In genomic region chr10:24928163-24928562, GRCh38 we compare ENCODE assay signal across 16 cellular contexts. TPM values are rescaled to one million over a fixed set of nuclear protein-coding genes. Genes with fewer than 3 reads are reported as not detected.
DNase-seq lines count a peak whose midpoint lies in the region; ATAC-seq and TF ChIP-seq lines count a peak whose summit lies in the region.
"Had no signal": no experiment of that assay in that cellular context is flagged by ENCODE, and none has a peak within 500 bp of the region (broad histone marks: within the 10 kb centered on the region; RNA-seq: fewer than 3 reads in every experiment).

No MANE protein-coding gene starts in this region.

- TF ChIP-seq CTCF in activated CD8-positive, alpha-beta T cell treated with anti-CD3 and anti-CD28 coated beads for 36 hours (IDR thresholded peaks at IDR 0.05): no peak

- no peak overlapping the region for H2AFZ ChIP-seq in ACC112 (ENCODE audit: low read length, unreplicated experiment)

- no peak overlapping the region for H3K4me3 ChIP-seq in ACC112 (ENCODE audit: low read depth, low read length)
- H3K4me3 ChIP-seq: A549; BLaER1 treated with 17β-estradiol and CSF1 and Interleukin-3, amounts not matched to agents 10 nM and 100 nM had no signal

- H3K36me3 ChIP-seq in ACC112 (ENCODE audit: insufficient read depth, low read length): peaks cover 26% of the 10 kb centered on the region
- H3K36me3 ChIP-seq: BLaER1 treated with 17β-estradiol and CSF1 and Interleukin-3, amounts not matched to agents 10 nM and 100 nM had no signal

- H3K27me3 ChIP-seq in ACC112 (ENCODE audit: insufficient read depth, low read length): no peaks in the 10 kb centered on the region

- H3K36me3 Mint-ChIP-seq in activated CD8-positive, alpha-beta T cell treated with anti-CD3 and anti-CD28 coated beads, Interleukin-2, amount 10 ng/mL, durations not matched to agents 7 days and 5 days (ENCODE audit: low read depth): peaks cover 25% of the 10 kb centered on the region
- peaks cover 15% of the 10 kb centered on the region for H3K36me3 Mint-ChIP-seq in activated CD8-positive, alpha-beta T cell treated with anti-CD3 and anti-CD28 coated beads for 36 hours (ENCODE audit: low read depth)
- H3K36me3 Mint-ChIP-seq in T-cell: peaks cover 15% of the 10 kb centered on the region
- no peaks in the 10 kb centered on the region for H3K36me3 Mint-ChIP-seq in effector memory CD8-positive, alpha-beta T cell (ENCODE audit: insufficient read depth)
- peaks cover 2 to 11% of the 10 kb centered on the region in 2 donors for H3K36me3 Mint-ChIP-seq in stimulated activated naive B cell treated with anti-CD40 and anti-IgM and Interleukin-4, amounts not matched to agents 10 μg/mL and 1 μg/mL and 100 μg/mL, for 72 hours
- H3K36me3 Mint-ChIP-seq: IgD-negative memory B cell had no signal

- DNase-seq in activated CD8-positive, alpha-beta T cell treated with anti-CD3 and anti-CD28 coated beads, Interleukin-2, amount 10 ng/mL, durations not matched to agents 7 days and 5 days: no peak
- no peak for DNase-seq in activated CD8-positive, alpha-beta T cell treated with anti-CD3 and anti-CD28 coated beads for 36 hours
- DNase-seq in T-cell (no peak), UCSD-AML1 (lab: John Stamatoyannopoulos, UW; ENCODE audit: unreplicated experiment) (no peak)
- no peak for DNase-seq in effector memory CD8-positive, alpha-beta T cell
- no peak for DNase-seq in stimulated activated naive B cell treated with anti-CD40 and anti-IgM and Interleukin-4, amounts not matched to agents 10 μg/mL and 1 μg/mL and 100 μg/mL, for 72 hours
- DNase-seq in stimulated activated CD8-positive, alpha-beta memory T cell treated with anti-CD3 and anti-CD28 coated beads, Interleukin-4, amount 100 ng/mL, for 48 hours: no peak
- DNase-seq: DMS79 treated with DMSO at 0.1 percent for 48 hours, GF-D8, H9 had no signal

- H3K4me1 Mint-ChIP-seq in activated CD8-positive, alpha-beta T cell treated with anti-CD3 and anti-CD28 coated beads, Interleukin-2, amount 10 ng/mL, durations not matched to agents 7 days and 5 days (ENCODE audit: low read depth): peaks cover 37% of the 10 kb centered on the region
- H3K4me1 Mint-ChIP-seq in activated CD8-positive, alpha-beta T cell treated with anti-CD3 and anti-CD28 coated beads for 36 hours (ENCODE audit: low read depth): peaks cover 30% of the 10 kb centered on the region
- H3K4me1 Mint-ChIP-seq in T-cell: peaks cover 10 to 23% (median 19%) of the 10 kb centered on the region in 3 donors
- peaks cover 11 to 12% of the 10 kb centered on the region in 2 donors for H3K4me1 Mint-ChIP-seq in effector memory CD8-positive, alpha-beta T cell (ENCODE audit: low read depth in 2 of 2)
- peaks cover 4 to 6% of the 10 kb centered on the region in 2 donors for H3K4me1 Mint-ChIP-seq in stimulated activated naive B cell treated with anti-CD40 and anti-IgM and Interleukin-4, amounts not matched to agents 10 μg/mL and 1 μg/mL and 100 μg/mL, for 72 hours

- CTCF ChIA-PET in activated CD8-positive, alpha-beta T cell treated with anti-CD3 and anti-CD28 coated beads, Interleukin-2, amount 10 ng/mL, durations not matched to agents 7 days and 5 days (lab: Charles Lee): no interaction called here
- CTCF ChIA-PET in activated CD8-positive, alpha-beta T cell treated with anti-CD3 and anti-CD28 coated beads for 36 hours (lab: Charles Lee): no interaction called here
- CTCF ChIA-PET in T-cell (lab: Charles Lee): interaction anchor here in 1 of 2 donors (0.7 kb wide), 1 partner anchor 110 kb away, joined by 3 read pairs; no protein-coding TSS in a partner anchor

- intact Hi-C loops in activated CD8-positive, alpha-beta T cell treated with anti-CD3 and anti-CD28 coated beads for 36 hours (cut with micrococcal nuclease): no loop called here

- no peak for ATAC-seq in activated CD8-positive, alpha-beta T cell treated with anti-CD3 and anti-CD28 coated beads, Interleukin-2, amount 10 ng/mL, durations not matched to agents 7 days and 5 days
- ATAC-seq in activated CD8-positive, alpha-beta T cell treated with anti-CD3 and anti-CD28 coated beads for 36 hours: no peak
- ATAC-seq in T-cell (replicated peaks in 1 of 4): peak in 3 of 4 experiments; percentile 44 to 62 (median 55)
- ATAC-seq in effector memory CD8-positive, alpha-beta T cell (replicated peaks): peak; percentile 27
- ATAC-seq in stimulated activated naive B cell treated with anti-CD40 and anti-IgM and Interleukin-4, amounts not matched to agents 10 μg/mL and 1 μg/mL and 100 μg/mL, for 72 hours (replicated peaks): no peak
- ATAC-seq: A549, HepG2 had no signal

- H3K79me2 ChIP-seq in ACC112 (ENCODE audit: control insufficient read depth, insufficient read depth, low read length, unreplicated experiment): no peaks in the 10 kb centered on the region

- H3K9me3 Mint-ChIP-seq in activated CD8-positive, alpha-beta T cell treated with anti-CD3 and anti-CD28 coated beads, Interleukin-2, amount 10 ng/mL, durations not matched to agents 7 days and 5 days (ENCODE audit: insufficient read depth): peaks cover 13% of the 10 kb centered on the region
- peaks cover 13% of the 10 kb centered on the region for H3K9me3 Mint-ChIP-seq in activated CD8-positive, alpha-beta T cell treated with anti-CD3 and anti-CD28 coated beads for 36 hours
- H3K9me3 Mint-ChIP-seq in T-cell: peaks cover 0 to 19% (median 7%) of the 10 kb centered on the region in 3 donors
- peaks cover 0 to 5% of the 10 kb centered on the region in 2 donors for H3K9me3 Mint-ChIP-seq in effector memory CD8-positive, alpha-beta T cell
- H3K9me3 Mint-ChIP-seq in stimulated activated naive B cell treated with anti-CD40 and anti-IgM and Interleukin-4, amounts not matched to agents 10 μg/mL and 1 μg/mL and 100 μg/mL, for 72 hours: peaks cover 11 to 12% of the 10 kb centered on the region in 2 donors

- peaks cover 25% of the 10 kb centered on the region for H3K4me1 ChIP-seq in ACC112 (ENCODE audit: control insufficient read depth, insufficient read depth, low read length, unreplicated experiment)

- POLR2A ChIA-PET in activated CD8-positive, alpha-beta T cell treated with anti-CD3 and anti-CD28 coated beads, Interleukin-2, amount 10 ng/mL, durations not matched to agents 7 days and 5 days (lab: Charles Lee): no interaction called here
- POLR2A ChIA-PET in activated CD8-positive, alpha-beta T cell treated with anti-CD3 and anti-CD28 coated beads for 36 hours (lab: Charles Lee): no interaction called here
- POLR2A ChIA-PET in T-cell (lab: Charles Lee): no interaction called here

- peak overlapping the region; percentile 47 for H3K27ac Mint-ChIP-seq in activated CD8-positive, alpha-beta T cell treated with anti-CD3 and anti-CD28 coated beads, Interleukin-2, amount 10 ng/mL, durations not matched to agents 7 days and 5 days
- H3K27ac Mint-ChIP-seq in activated CD8-positive, alpha-beta T cell treated with anti-CD3 and anti-CD28 coated beads for 36 hours: no peak overlapping the region
- H3K27ac Mint-ChIP-seq in T-cell: peak overlapping the region in 1 of 2 donors; percentile 44
- peak overlapping the region; percentile 4 to 64 for H3K27ac Mint-ChIP-seq in effector memory CD8-positive, alpha-beta T cell
- no peak overlapping the region for H3K27ac Mint-ChIP-seq in stimulated activated naive B cell treated with anti-CD40 and anti-IgM and Interleukin-4, amounts not matched to agents 10 μg/mL and 1 μg/mL and 100 μg/mL, for 72 hours
- H3K27ac Mint-ChIP-seq: H9, IgD-negative memory B cell had no signal

- no peak overlapping the region for H3K4me3 Mint-ChIP-seq in activated CD8-positive, alpha-beta T cell treated with anti-CD3 and anti-CD28 coated beads, Interleukin-2, amount 10 ng/mL, durations not matched to agents 7 days and 5 days
- no peak overlapping the region for H3K4me3 Mint-ChIP-seq in activated CD8-positive, alpha-beta T cell treated with anti-CD3 and anti-CD28 coated beads for 36 hours
- peak overlapping the region in 1 of 3 donors; percentile 0 for H3K4me3 Mint-ChIP-seq in T-cell
- H3K4me3 Mint-ChIP-seq in effector memory CD8-positive, alpha-beta T cell: peak overlapping the region in 1 of 2 donors; percentile 45
- no peak overlapping the region for H3K4me3 Mint-ChIP-seq in stimulated activated naive B cell treated with anti-CD40 and anti-IgM and Interleukin-4, amounts not matched to agents 10 μg/mL and 1 μg/mL and 100 μg/mL, for 72 hours
- H3K4me3 Mint-ChIP-seq: H9 had no signal

- H3K27ac ChIP-seq in ACC112 (ENCODE audit: low read depth, low read length): peak overlapping the region; percentile 91
- H3K27ac ChIP-seq: 22Rv1; A549; BLaER1 treated with 17β-estradiol and CSF1 and Interleukin-3, amounts not matched to agents 10 nM and 100 nM had no signal

- H3K27me3 Mint-ChIP-seq in activated CD8-positive, alpha-beta T cell treated with anti-CD3 and anti-CD28 coated beads, Interleukin-2, amount 10 ng/mL, durations not matched to agents 7 days and 5 days (ENCODE audit: low read depth): no peaks in the 10 kb centered on the region
- H3K27me3 Mint-ChIP-seq in activated CD8-positive, alpha-beta T cell treated with anti-CD3 and anti-CD28 coated beads for 36 hours: no peaks in the 10 kb centered on the region
- H3K27me3 Mint-ChIP-seq in T-cell: no peaks in the 10 kb centered on the region
- H3K27me3 Mint-ChIP-seq in effector memory CD8-positive, alpha-beta T cell: no peaks in the 10 kb centered on the region
- H3K27me3 Mint-ChIP-seq in stimulated activated naive B cell treated with anti-CD40 and anti-IgM and Interleukin-4, amounts not matched to agents 10 μg/mL and 1 μg/mL and 100 μg/mL, for 72 hours: peaks cover 6 to 14% of the 10 kb centered on the region in 2 donors
- H3K27me3 Mint-ChIP-seq: IgD-negative memory B cell had no signal

RNA-seq across cellular contexts. Expression of gene PRTFDC1, which starts 24.2 kb away (rescaled TPM):
- 1 to 10 TPM; 1.6 to 2.9 TPM for total RNA-seq in activated CD8-positive, alpha-beta T cell treated with anti-CD3 and anti-CD28 coated beads, Interleukin-2, amount 10 ng/mL, durations not matched to agents 7 days and 5 days
- total RNA-seq in activated CD8-positive, alpha-beta T cell treated with anti-CD3 and anti-CD28 coated beads for 36 hours: 1 to 10 TPM; 2.2 to 2.7 TPM
- 1 to 10 TPM in 1 of 5 donors, under 1 TPM in 4; 0.43 to 1.5 (median 0.76) TPM for total RNA-seq in T-cell
- total RNA-seq: HepG2 had no signal

Comparison
In these comparisons a context has a peak if more than half of its experiments do, and no peak if none do; other contexts are left out.
1. H3K27ac Mint-ChIP-seq: peak in activated CD8-positive, alpha-beta T cell treated with anti-CD3 and anti-CD28 coated beads, Interleukin-2, amount 10 ng/mL, durations not matched to agents 7 days and 5 days (single experiment) and effector memory CD8-positive, alpha-beta T cell (2 of 2); none in activated CD8-positive, alpha-beta T cell treated with anti-CD3 and anti-CD28 coated beads for 36 hours (single experiment) and stimulated activated naive B cell treated with anti-CD40 and anti-IgM and Interleukin-4, amounts not matched to agents 10 μg/mL and 1 μg/mL and 100 μg/mL, for 72 hours (single experiment).
2. ATAC-seq: peak in T-cell (3 of 4) and effector memory CD8-positive, alpha-beta T cell (single experiment); none in activated CD8-positive, alpha-beta T cell treated with anti-CD3 and anti-CD28 coated beads, Interleukin-2, amount 10 ng/mL, durations not matched to agents 7 days and 5 days (single experiment), activated CD8-positive, alpha-beta T cell treated with anti-CD3 and anti-CD28 coated beads for 36 hours (single experiment) and stimulated activated naive B cell treated with anti-CD40 and anti-IgM and Interleukin-4, amounts not matched to agents 10 μg/mL and 1 μg/mL and 100 μg/mL, for 72 hours (0 of 2).